Comparison of ENCODE assay signal across 8 cellular contexts in the genomic region with DNA sequence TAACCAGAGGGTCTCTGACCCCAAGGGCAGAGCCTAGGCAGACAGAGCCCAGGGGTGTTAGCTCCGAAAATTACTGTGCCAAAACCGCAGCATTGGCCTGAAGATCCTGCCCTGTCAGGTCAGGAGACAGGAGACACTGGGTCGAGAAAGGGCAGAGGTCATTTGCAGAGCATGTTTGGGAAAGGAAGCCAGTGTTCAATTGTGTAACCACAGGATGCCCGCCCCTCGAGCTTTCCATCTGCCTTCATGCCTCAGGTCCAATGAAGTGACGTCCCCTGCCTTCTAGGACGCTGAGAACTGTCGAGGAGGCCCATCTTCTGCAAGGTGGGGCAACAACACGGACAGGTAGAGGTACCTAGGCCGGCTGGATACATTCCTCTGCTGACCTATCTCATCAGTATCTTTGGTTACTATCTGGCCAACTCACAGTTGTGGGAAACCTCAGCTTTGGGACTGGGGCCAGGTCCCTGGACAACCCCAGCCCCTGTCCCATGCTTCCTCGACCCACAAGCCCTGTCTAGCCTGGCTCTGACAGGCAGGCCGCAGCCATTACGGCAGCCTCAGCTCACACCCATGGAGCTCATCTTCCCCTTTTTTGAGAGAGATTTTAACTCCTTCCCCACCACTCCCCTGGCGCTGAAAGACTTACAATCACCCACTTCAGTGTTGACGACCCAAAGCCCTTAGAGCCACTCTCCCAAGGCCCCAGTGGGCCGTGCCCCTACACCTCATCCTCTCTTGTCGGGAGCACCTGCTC. TPM values are rescaled to one million over a fixed set of nuclear protein-coding genes. Genes with fewer than 3 reads are reported as not detected.
DNase-seq lines count a peak whose midpoint lies in the region; ATAC-seq and TF ChIP-seq lines count a peak whose summit lies in the region.

No MANE protein-coding gene starts in this region.

- DNase-seq in Peyer's patch, result peak in 2 of 3 donors; percentile 41 to 61
- DNase-seq in dermis blood vessel endothelial cell, result peak; percentile 48
- DNase-seq in memory B cell (ENCODE audit: low spot score in 2 of 2), result peak in 1 of 2 donors; percentile 48
- peak in 1 of 2 donors; percentile 63 for DNase-seq in uterus
- DNase-seq in NCI-H1694 (lab: John Stamatoyannopoulos, UW), result no peak
- no peak for DNase-seq in inferior parietal cortex (ENCODE audit: extremely low spot score)

- H3K4me3 ChIP-seq in Peyer's patch (peak overlapping the region; percentile 95 to 100 (median 96)), uterus (peak overlapping the region; percentile 81 to 99)

- TF ChIP-seq POLR2A in Peyer's patch (IDR thresholded peaks at IDR 0.05) (no peak), uterus (IDR thresholded peaks at IDR 0.05) (no peak)

- ATAC-seq in GM18498 (IDR thresholded peaks at IDR 0.05; ENCODE audit: unreplicated experiment), result peak; percentile 27
- peak; percentile 21 for ATAC-seq in HG02759 (IDR thresholded peaks at IDR 0.05; ENCODE audit: unreplicated experiment)
- peak; percentile 76 for ATAC-seq in memory B cell (ENCODE audit: low read depth)

- H3K4me1 Mint-ChIP-seq in memory B cell, result peaks cover 15% of the 10 kb centered on the region

- no peaks in the 10 kb centered on the region for H3K27me3 Mint-ChIP-seq in memory B cell

- TF ChIP-seq CTCF in Peyer's patch (IDR thresholded peaks at IDR 0.05) (no peak), uterus (IDR thresholded peaks at IDR 0.05) (no peak)

- peaks cover 2% of the 10 kb centered on the region for H3K36me3 Mint-ChIP-seq in memory B cell

- intact Hi-C loops in uterus (cut with DNase I; ENCODE audit: low total_unique reads), result no loop called here

- H3K36me3 ChIP-seq in Peyer's patch, result peaks cover 0 to 2% (median 0%) of the 10 kb centered on the region in 3 donors
- no peaks in the 10 kb centered on the region for H3K36me3 ChIP-seq in uterus

- H3K27ac Mint-ChIP-seq in memory B cell, result peak overlapping the region; percentile 87

- H3K4me1 ChIP-seq in Peyer's patch (peaks cover 0 to 19% (median 10%) of the 10 kb centered on the region in 4 donors), uterus (peaks cover 0 to 10% of the 10 kb centered on the region in 2 donors)

- H3K27ac ChIP-seq in Peyer's patch, result peak overlapping the region; percentile 87 to 96 (median 88)
- peak overlapping the region; percentile 90 to 94 for H3K27ac ChIP-seq in uterus

- H3K4me3 Mint-ChIP-seq in memory B cell, result peak overlapping the region; percentile 89

- no peaks in the 10 kb centered on the region for H3K27me3 ChIP-seq in Peyer's patch
- H3K27me3 ChIP-seq in uterus, result no peaks in the 10 kb centered on the region

- no peaks in the 10 kb centered on the region for H3K9me3 Mint-ChIP-seq in memory B cell

- H3K9me3 ChIP-seq in Peyer's patch (no peaks in the 10 kb centered on the region), uterus (no peaks in the 10 kb centered on the region)

RNA-seq across cellular contexts. Expression of a gene that starts 1.3 kb away (rescaled TPM):
- 10 to 100 TPM; 25.7 to 37.1 (median 36.0) TPM for total RNA-seq in Peyer's patch
- 32.7 and 40.5 TPM in 2 replicates for total RNA-seq in dermis blood vessel endothelial cell
- total RNA-seq in uterus, result 10 to 100 TPM in 3 of 4 donors, 1 to 10 TPM in 1; 4.6 to 86.2 (median 18.7) TPM

RNA-seq across cellular contexts. Expression of a gene that starts 17.2 kb away (rescaled TPM):
- 10 to 100 TPM in 2 of 4 donors, 1 to 10 TPM in 2; 4.7 to 48.7 (median 7.6) TPM for total RNA-seq in Peyer's patch
- 0.09 and 0.68 TPM in 2 replicates for total RNA-seq in dermis blood vessel endothelial cell
- total RNA-seq in uterus, result 1 to 10 TPM in 2 of 4 donors, under 1 TPM in 1, not detected in 1; 0.79 to 8.5 (median 1.8) TPM

RNA-seq across cellular contexts. Expression of a gene that starts 20.5 kb away (rescaled TPM):
- under 1 TPM in 3 of 4 donors, not detected in 1; 0.18 to 0.95 (median 0.27) TPM for total RNA-seq in Peyer's patch
- under 0.01 TPM in 1 of 2 replicates, not detected in the other for total RNA-seq in dermis blood vessel endothelial cell
- total RNA-seq in uterus, result under 1 TPM in 2 of 4 donors, not detected in 2; 0.09 to 0.21 TPM

RNA-seq across cellular contexts. Expression of a gene that starts 50.4 kb away (rescaled TPM):
- total RNA-seq in Peyer's patch, result 1 to 10 TPM in 3 of 4 donors, under 1 TPM in 1; 0.53 to 3.3 (median 2.3) TPM
- total RNA-seq in dermis blood vessel endothelial cell, result not detected in 2 replicates
- total RNA-seq in uterus, result 1 to 10 TPM in 3 of 4 donors, not detected in 1; 3.5 to 7.2 (median 4.0) TPM

Comparison
In these comparisons a context has a peak if more than half of its experiments do, and no peak if none do; other contexts are left out.
1. ATAC-seq: peak in every context shown above with its lines; median percentile 76 in memory B cell; 27 in GM18498; 21 in HG02759.
2. DNase-seq: peak in Peyer's patch (2 of 3) and dermis blood vessel endothelial cell (single experiment); none in NCI-H1694 (single experiment) and inferior parietal cortex (single experiment).